ENCODE assay signal across 19 cellular contexts in genomic region chr4:47418147-47418546, GRCh38.
"Had no signal": no experiment of that assay in that cellular context is flagged by ENCODE, and none has a peak within 500 bp of the region (broad histone marks: within the 10 kb centered on the region; RNA-seq: fewer than 3 reads in every experiment).

No MANE protein-coding gene starts in this region.

- H3K4me3 ChIP-seq: MG63, SJCRH30 had no signal

- DNase-seq: KBM-7, MG63, NCI-H1092, NCI-H1105 treated with DMSO at 0.1 percent for 48 hours, NCI-H1417 treated with DMSO at 0.1 percent for 48 hours, NCI-H146, NCI-H1694 treated with DMSO at 0.1 percent for 48 hours, NCI-H2029, NCI-H2081 treated with DMSO at 0.1 percent for 48 hours, NCI-H2171, NCI-H226, NCI-H446, NCI-H510A, NCI-H524 treated with DMSO at 0.1 percent for 48 hours, NCI-H69, NCI-H774, SHP77, SJCRH30 had no signal

- ATAC-seq: SK-N-SH treated with all-trans-retinoic acid at 6 μM for 48 hours had no signal
